30 cellular contexts compared by ENCODE assay signal in genomic region chr5:97042981-97043380, GRCh38.
DNase-seq lines count a peak whose midpoint lies in the region; ATAC-seq, FAIRE-seq and TF ChIP-seq lines count a peak whose summit lies in the region.
"Had no signal": no experiment of that assay in that cellular context is flagged by ENCODE, and none has a peak within 500 bp of the region (broad histone marks: within the 10 kb centered on the region; RNA-seq: fewer than 3 reads in every experiment).

No MANE protein-coding gene starts in this region.

- 76 to 84% methylated on average over 7 of the region's 7 CpGs for WGBS in lung, 2 donors
- WGBS in small intestine, 3 donors, result 53 to 74% (median 56%) methylated on average over 7 of the region's 7 CpGs

- ATAC-seq in lung (ENCODE audit: insufficient read depth, low FRiP score), result peak; percentile 48
- no peak for ATAC-seq in GM21619 (IDR thresholded peaks at IDR 0.05; ENCODE audit: unreplicated experiment)
- ATAC-seq in mucosa of descending colon, result no peak
- ATAC-seq: HCT116 had no signal

- TF ChIP-seq CTCF in epithelial cell of proximal tubule (conservative IDR thresholded peaks at IDR 0.05; ENCODE audit: low read depth, low read length), result no peak
- no peak for TF ChIP-seq CTCF in lung (IDR thresholded peaks at IDR 0.05; ENCODE audit: control extremely low read depth, extremely low read depth)
- TF ChIP-seq CTCF in mucosa of descending colon (IDR thresholded peaks at IDR 0.05), result no peak

- H3K36me3 ChIP-seq in lung (ENCODE audit: control insufficient read depth in 2 of 2, insufficient read depth in 2 of 2, low read length in 2 of 2) (peaks cover 0 to under 1% of the 10 kb centered on the region in 2 donors), small intestine (ENCODE audit: control insufficient read depth in 2 of 2, insufficient read depth in 2 of 2, low read length in 2 of 2) (no peaks in the 10 kb centered on the region), mucosa of descending colon (ENCODE audit: low read depth) (no peaks in the 10 kb centered on the region)
- H3K36me3 ChIP-seq: prostate gland, sigmoid colon, SJCRH30, transverse colon, WERI-Rb-1 had no signal

- H3K4me1 ChIP-seq in lung (ENCODE audit: control insufficient read depth in 2 of 2, insufficient read depth in 2 of 2, low read length in 2 of 2) (peaks cover 0 to 3% of the 10 kb centered on the region in 2 donors), small intestine (ENCODE audit: control insufficient read depth in 2 of 2, insufficient read depth in 1 of 2, low read depth in 1 of 2, low read length in 1 of 2) (peaks cover 5 to 8% of the 10 kb centered on the region in 2 donors), mucosa of descending colon (ENCODE audit: low read depth) (no peaks in the 10 kb centered on the region)
- H3K4me1 ChIP-seq: BLaER1 treated with 17β-estradiol and CSF1 and Interleukin-3, amounts not matched to agents 10 nM and 100 nM; prostate gland; SJCRH30; transverse colon had no signal

- intact Hi-C loops in mucosa of descending colon (cut with DNase I, micrococcal nuclease), result no loop called here

- FAIRE-seq in small intestine (lab: Jason Lieb, UNC), result no peak
- FAIRE-seq: HepG2 had no signal

- DNase-seq in SW480 (ENCODE audit: low spot score) (peak; percentile 63), epithelial cell of proximal tubule (ENCODE audit: low read depth) (peak; percentile 61), lung (ENCODE audit: low spot score) (peak; percentile 57), small intestine (peak; percentile 10), cerebellar nuclear complex (lab: John Stamatoyannopoulos, UW) (no peak), mucosa of descending colon (no peak)
- DNase-seq: activated CD4-positive, alpha-beta T cell treated with anti-CD3 and anti-CD28 coated beads for 48 hours; activated effector memory CD4-positive, alpha-beta T cell treated with Interleukin-2 at 50 U/mL for 16 hours; activated naive CD8-positive, alpha-beta T cell treated with anti-CD3 and anti-CD28 coated beads for 36 hours; anterior cingulate cortex; DMS53; head of caudate nucleus; Karpas-422; NCI-H1436; NCI-H446; NCI-H82; nucleus accumbens; sigmoid colon; SJCRH30; stimulated activated CD4-positive, alpha-beta T cell treated with anti-CD3 and anti-CD28 coated beads, Interleukin-4, amount 100 ng/mL, for 1 hour; SW 1271; T1000; transverse colon; WERI-Rb-1 had no signal

- no peaks in the 10 kb centered on the region for H3K9me3 ChIP-seq in lung (ENCODE audit: control insufficient read depth in 2 of 2, insufficient read depth in 1 of 2, low read length in 1 of 2)
- no peaks in the 10 kb centered on the region for H3K9me3 ChIP-seq in small intestine (ENCODE audit: control insufficient read depth, low read depth)
- H3K9me3 ChIP-seq in mucosa of descending colon, result no peaks in the 10 kb centered on the region
- H3K9me3 ChIP-seq: BLaER1 treated with 17β-estradiol and CSF1 and Interleukin-3, amounts not matched to agents 10 nM and 100 nM; esophagus muscularis mucosa; prostate gland; sigmoid colon; SJCRH30; transverse colon had no signal

- H3K27ac ChIP-seq in lung (ENCODE audit: low read depth in 1 of 2, low read length in 1 of 2) (no peak overlapping the region), small intestine (ENCODE audit: low read depth in 1 of 2, low read length in 1 of 2) (no peak overlapping the region)
- H3K27ac ChIP-seq: BLaER1 treated with 17β-estradiol and CSF1 and Interleukin-3, amounts not matched to agents 10 nM and 100 nM; esophagus muscularis mucosa; prostate gland; sigmoid colon; SJCRH30; transverse colon; WERI-Rb-1 had no signal

- H3K27me3 ChIP-seq in lung (ENCODE audit: control insufficient read depth, insufficient read depth), result no peaks in the 10 kb centered on the region
- no peaks in the 10 kb centered on the region for H3K27me3 ChIP-seq in small intestine (ENCODE audit: control insufficient read depth in 2 of 2, insufficient read depth in 2 of 2, low read length in 2 of 2)
- H3K27me3 ChIP-seq: BLaER1 treated with 17β-estradiol and CSF1 and Interleukin-3, amounts not matched to agents 10 nM and 100 nM; esophagus muscularis mucosa; sigmoid colon; SJCRH30; transverse colon had no signal

- no peak overlapping the region for H3K4me3 ChIP-seq in epithelial cell of proximal tubule (ENCODE audit: low read depth, low read length)
- H3K4me3 ChIP-seq in lung, result no peak overlapping the region
- H3K4me3 ChIP-seq in small intestine (ENCODE audit: low read depth in 1 of 2, low read length in 2 of 2), result no peak overlapping the region
- no peak overlapping the region for H3K4me3 ChIP-seq in mucosa of descending colon
- H3K4me3 ChIP-seq: BLaER1 treated with 17β-estradiol and CSF1 and Interleukin-3, amounts not matched to agents 10 nM and 100 nM; esophagus muscularis mucosa; prostate gland; sigmoid colon; SJCRH30; transverse colon had no signal

Comparison
In these comparisons a context has a peak if more than half of its experiments do, and no peak if none do; other contexts are left out.
1. DNase-seq: peak in SW480 (single experiment), epithelial cell of proximal tubule (single experiment), lung (single experiment) and small intestine (single experiment); none in cerebellar nuclear complex (0 of 2) and mucosa of descending colon (0 of 3).